ENCODE assay signal across 13 cellular contexts in the genomic region with DNA sequence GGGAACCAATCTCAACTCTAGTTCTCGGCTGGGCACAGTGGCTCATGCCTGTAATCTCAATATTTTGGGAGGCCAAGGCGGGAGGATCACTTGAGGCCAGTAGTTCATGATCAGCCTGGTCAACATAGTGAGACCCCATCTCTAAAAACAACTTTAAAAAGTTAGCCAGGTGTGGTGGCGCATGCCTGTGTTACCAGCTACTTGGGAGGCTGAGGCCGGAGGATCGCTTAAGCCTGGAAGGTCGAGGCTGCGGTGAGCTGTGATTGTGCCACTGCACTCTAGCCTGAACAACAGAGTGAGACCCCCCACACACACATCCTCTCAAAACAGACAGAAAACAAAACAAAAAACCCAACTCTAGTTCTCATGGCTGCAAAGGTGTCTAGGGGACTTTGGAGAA. TPM values are rescaled to one million over a fixed set of nuclear protein-coding genes. Genes with fewer than 3 reads are reported as not detected.
A peak's percentile ranks its signal among the peaks of the same experiment; 100 is the strongest.
DNase-seq lines count a peak whose midpoint lies in the region; ATAC-seq and FAIRE-seq lines count a peak whose summit lies in the region.
"Had no signal": no experiment of that assay in that cellular context is flagged by ENCODE, and none has a peak within 500 bp of the region (broad histone marks: within the 10 kb centered on the region; RNA-seq: fewer than 3 reads in every experiment).

No MANE protein-coding gene starts in this region.

- H3K9me3 ChIP-seq in stomach smooth muscle (ENCODE audit: control insufficient read depth in 2 of 2, low read length in 2 of 2): no peaks in the 10 kb centered on the region

- peak overlapping the region; percentile 93 for H3K27ac ChIP-seq in stomach smooth muscle (ENCODE audit: low read length)

- POLR2A ChIA-PET in activated CD4-positive, alpha-beta T cell treated with anti-CD3 and anti-CD28 coated beads for 36 hours (lab: Charles Lee): no interaction called here
- POLR2A ChIA-PET in activated naive CD8-positive, alpha-beta T cell treated with anti-CD3 and anti-CD28 coated beads, Interleukin-2, amount 10 ng/mL, durations not matched to agents 7 days and 5 days (lab: Charles Lee): interaction anchor here (2.5 kb wide), 1 partner anchor 32 kb away, joined by 12 read pairs; a partner anchor contains a TSS

- no peak overlapping the region for H3K9ac ChIP-seq in stomach smooth muscle (ENCODE audit: low read length in 2 of 2)

- H3K27me3 ChIP-seq in stomach smooth muscle (ENCODE audit: control insufficient read depth in 1 of 2, insufficient read depth in 2 of 2, low read length in 2 of 2) (no peaks in the 10 kb centered on the region), H7 (ENCODE audit: control insufficient read depth, insufficient read depth, low read length) (peaks cover 8% of the 10 kb centered on the region; the same call in 1 of the 2 replicates)

- intact Hi-C loops in activated CD4-positive, alpha-beta T cell treated with anti-CD3 and anti-CD28 coated beads for 36 hours (cut with DNase I, micrococcal nuclease): no loop called here

- H3K36me3 ChIP-seq in stomach smooth muscle (ENCODE audit: control insufficient read depth in 2 of 2, insufficient read depth in 2 of 2, low read length in 2 of 2) (no peaks in the 10 kb centered on the region), H7 (replicated peaks; ENCODE audit: control insufficient read depth, insufficient read depth, low read length) (no peaks in the 10 kb centered on the region)

- ATAC-seq in activated CD4-positive, alpha-beta T cell treated with anti-CD3 and anti-CD28 coated beads for 36 hours: no peak
- ATAC-seq in activated naive CD8-positive, alpha-beta T cell treated with anti-CD3 and anti-CD28 coated beads, Interleukin-2, amount 10 ng/mL, durations not matched to agents 7 days and 5 days (ENCODE audit: low read depth): no peak
- ATAC-seq in memory B cell (ENCODE audit: low read depth) (no peak), GM21619 (IDR thresholded peaks at IDR 0.05; ENCODE audit: unreplicated experiment) (no peak)

- peak overlapping the region; percentile 96 for H3K27ac Mint-ChIP-seq in activated CD4-positive, alpha-beta T cell treated with anti-CD3 and anti-CD28 coated beads for 36 hours
- peak overlapping the region; percentile 88 for H3K27ac Mint-ChIP-seq in activated naive CD8-positive, alpha-beta T cell treated with anti-CD3 and anti-CD28 coated beads, Interleukin-2, amount 10 ng/mL, durations not matched to agents 7 days and 5 days
- peak overlapping the region; percentile 51 for H3K27ac Mint-ChIP-seq in memory B cell

- H3K9me3 Mint-ChIP-seq in activated CD4-positive, alpha-beta T cell treated with anti-CD3 and anti-CD28 coated beads for 36 hours (ENCODE audit: low read depth): no peaks in the 10 kb centered on the region
- H3K9me3 Mint-ChIP-seq in activated naive CD8-positive, alpha-beta T cell treated with anti-CD3 and anti-CD28 coated beads, Interleukin-2, amount 10 ng/mL, durations not matched to agents 7 days and 5 days: no peaks in the 10 kb centered on the region
- H3K9me3 Mint-ChIP-seq in memory B cell: no peaks in the 10 kb centered on the region

- peak overlapping the region; percentile 73 for H3K4me3 Mint-ChIP-seq in activated CD4-positive, alpha-beta T cell treated with anti-CD3 and anti-CD28 coated beads for 36 hours
- peak overlapping the region; percentile 30 for H3K4me3 Mint-ChIP-seq in activated naive CD8-positive, alpha-beta T cell treated with anti-CD3 and anti-CD28 coated beads, Interleukin-2, amount 10 ng/mL, durations not matched to agents 7 days and 5 days
- no peak overlapping the region for H3K4me3 Mint-ChIP-seq in memory B cell

- H3K4me1 Mint-ChIP-seq in activated CD4-positive, alpha-beta T cell treated with anti-CD3 and anti-CD28 coated beads for 36 hours: peaks cover 75% of the 10 kb centered on the region
- H3K4me1 Mint-ChIP-seq in activated naive CD8-positive, alpha-beta T cell treated with anti-CD3 and anti-CD28 coated beads, Interleukin-2, amount 10 ng/mL, durations not matched to agents 7 days and 5 days: peaks cover 48% of the 10 kb centered on the region
- peaks cover 52% of the 10 kb centered on the region for H3K4me1 Mint-ChIP-seq in memory B cell

- FAIRE-seq in RCC 7860 (lab: Jason Lieb, UNC): no peak

- peaks cover 90% of the 10 kb centered on the region for H3K4me1 ChIP-seq in stomach smooth muscle (ENCODE audit: control insufficient read depth, insufficient read depth, low read length)

- no peak for DNase-seq in activated CD4-positive, alpha-beta T cell treated with anti-CD3 and anti-CD28 coated beads for 36 hours
- no peak for DNase-seq in activated CD4-positive, alpha-beta T cell treated with anti-CD3 and anti-CD28 coated beads for 1 hour
- DNase-seq in activated naive CD8-positive, alpha-beta T cell treated with anti-CD3 and anti-CD28 coated beads, Interleukin-2, amount 10 ng/mL, durations not matched to agents 7 days and 5 days: no peak
- no peak for DNase-seq in memory B cell (ENCODE audit: low spot score in 2 of 2)
- DNase-seq in H7: no peak
- DNase-seq in RCC 7860 (ENCODE audit: low spot score): no peak
- DNase-seq: activated effector memory CD4-positive, alpha-beta T cell treated with Interleukin-2 at 50 U/mL for 16 hours; mesendoderm; NCI-H1694 treated with DMSO at 0.1 percent for 48 hours had no signal

- CTCF ChIA-PET in activated CD4-positive, alpha-beta T cell treated with anti-CD3 and anti-CD28 coated beads for 36 hours (lab: Charles Lee): interaction anchor here (0.9 to 6.9 kb wide), 5 partner anchors 7 to 46 kb away, joined by 3 to 85 read pairs (median 4); no protein-coding TSS in a partner anchor

- H3K4me3 ChIP-seq in stomach smooth muscle (ENCODE audit: low read length in 2 of 2) (peak overlapping the region in 1 of 2 donors; percentile 73), H7 (ENCODE audit: insufficient read depth, low read depth, low read length) (no peak overlapping the region)

- H3K27me3 Mint-ChIP-seq in activated CD4-positive, alpha-beta T cell treated with anti-CD3 and anti-CD28 coated beads for 36 hours: no peaks in the 10 kb centered on the region
- peaks cover 12% of the 10 kb centered on the region for H3K27me3 Mint-ChIP-seq in activated naive CD8-positive, alpha-beta T cell treated with anti-CD3 and anti-CD28 coated beads, Interleukin-2, amount 10 ng/mL, durations not matched to agents 7 days and 5 days
- H3K27me3 Mint-ChIP-seq in memory B cell: no peaks in the 10 kb centered on the region

- H3K36me3 Mint-ChIP-seq in activated CD4-positive, alpha-beta T cell treated with anti-CD3 and anti-CD28 coated beads for 36 hours (ENCODE audit: low read depth): no peaks in the 10 kb centered on the region
- H3K36me3 Mint-ChIP-seq in activated naive CD8-positive, alpha-beta T cell treated with anti-CD3 and anti-CD28 coated beads, Interleukin-2, amount 10 ng/mL, durations not matched to agents 7 days and 5 days: no peaks in the 10 kb centered on the region
- no peaks in the 10 kb centered on the region for H3K36me3 Mint-ChIP-seq in memory B cell

RNA-seq across cellular contexts. Expression of a gene that starts 4.9 kb away (rescaled TPM):
- total RNA-seq in activated CD4-positive, alpha-beta T cell treated with anti-CD3 and anti-CD28 coated beads for 36 hours: 10 to 100 TPM; 12.9 to 13.1 TPM
- 10 to 100 TPM; 19.9 to 20.3 TPM for total RNA-seq in activated naive CD8-positive, alpha-beta T cell treated with anti-CD3 and anti-CD28 coated beads, Interleukin-2, amount 10 ng/mL, durations not matched to agents 7 days and 5 days
- 13.2 and 15.2 TPM in 2 replicates for total RNA-seq in H7 (2014; rRNA removed; shearing (Covaris generic))

RNA-seq across cellular contexts. Expression of a gene that starts 13.5 kb away (rescaled TPM):
- 100 to 1,000 TPM in 1 of 2 experiments, 10 to 100 TPM in 1; 97.4 to 110 TPM for total RNA-seq in activated CD4-positive, alpha-beta T cell treated with anti-CD3 and anti-CD28 coated beads for 36 hours
- total RNA-seq in activated naive CD8-positive, alpha-beta T cell treated with anti-CD3 and anti-CD28 coated beads, Interleukin-2, amount 10 ng/mL, durations not matched to agents 7 days and 5 days: 10 to 100 TPM; 87.0 to 89.9 TPM
- total RNA-seq in H7 (2014; rRNA removed; shearing (Covaris generic)): 85.6 and 99.9 TPM in 2 replicates

RNA-seq across cellular contexts. Expression of a gene that starts 32.7 kb away (rescaled TPM):
- 1 to 10 TPM; 5.2 to 5.4 TPM for total RNA-seq in activated CD4-positive, alpha-beta T cell treated with anti-CD3 and anti-CD28 coated beads for 36 hours
- total RNA-seq in activated naive CD8-positive, alpha-beta T cell treated with anti-CD3 and anti-CD28 coated beads, Interleukin-2, amount 10 ng/mL, durations not matched to agents 7 days and 5 days: 1 to 10 TPM; 5.0 to 5.8 TPM
- 1.8 and 3.4 TPM in 2 replicates for total RNA-seq in H7 (2014; rRNA removed; shearing (Covaris generic))

RNA-seq across cellular contexts. Expression of a gene that starts 52.5 kb away (rescaled TPM):
- total RNA-seq in activated CD4-positive, alpha-beta T cell treated with anti-CD3 and anti-CD28 coated beads for 36 hours: not detected
- total RNA-seq in activated naive CD8-positive, alpha-beta T cell treated with anti-CD3 and anti-CD28 coated beads, Interleukin-2, amount 10 ng/mL, durations not matched to agents 7 days and 5 days: not detected
- 0.28 TPM in 1 of 2 replicates, not detected in the other for total RNA-seq in H7 (2014; rRNA removed; shearing (Covaris generic))
- total RNA-seq: A673, SK-MEL-5 had no signal

RNA-seq across cellular contexts. Expression of a gene that starts 54.1 kb away (rescaled TPM):
- 10 to 100 TPM; 81.7 to 89.6 TPM for total RNA-seq in activated CD4-positive, alpha-beta T cell treated with anti-CD3 and anti-CD28 coated beads for 36 hours
- total RNA-seq in activated naive CD8-positive, alpha-beta T cell treated with anti-CD3 and anti-CD28 coated beads, Interleukin-2, amount 10 ng/mL, durations not matched to agents 7 days and 5 days: 100 to 1,000 TPM; 107 to 110 TPM
- 44.2 and 70.0 TPM in 2 replicates for total RNA-seq in H7 (2014; rRNA removed; shearing (Covaris generic))
